20 cellular contexts compared by ENCODE assay signal in the genomic region with DNA sequence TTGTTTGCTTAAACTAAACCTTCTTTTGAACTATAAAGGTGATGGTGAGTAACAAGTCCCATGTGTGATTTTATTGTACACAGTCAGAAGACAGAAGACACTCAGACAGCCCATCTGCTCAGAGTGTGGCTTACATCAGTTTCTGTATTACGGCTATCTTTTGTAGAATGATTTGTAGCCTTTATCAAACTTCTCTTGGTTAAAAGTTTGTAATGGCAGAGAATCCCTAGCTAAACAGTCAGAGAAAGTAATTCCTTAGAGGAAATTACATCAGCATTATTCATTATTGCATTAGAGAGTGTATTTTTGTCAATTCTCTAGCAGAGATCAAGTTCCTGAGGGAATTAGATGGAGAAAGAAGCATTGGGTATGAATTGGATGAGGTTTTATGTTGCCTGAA.
DNase-seq lines count a peak whose midpoint lies in the region; ATAC-seq and TF ChIP-seq lines count a peak whose summit lies in the region.
"Had no signal": no experiment of that assay in that cellular context is flagged by ENCODE, and none has a peak within 500 bp of the region (broad histone marks: within the 10 kb centered on the region; RNA-seq: fewer than 3 reads in every experiment).

No MANE protein-coding gene starts in this region.

- H3K4me1 ChIP-seq in ascending aorta = peaks cover 0 to 5% of the 10 kb centered on the region in 2 donors
- H3K4me1 ChIP-seq in gastroesophageal sphincter = no peaks in the 10 kb centered on the region
- no peaks in the 10 kb centered on the region for H3K4me1 ChIP-seq in CD8-positive, alpha-beta T cell (ENCODE audit: insufficient read depth, low read length)
- H3K4me1 ChIP-seq: A549, BLaER1 had no signal

- H3K36me3 ChIP-seq in ascending aorta (no peaks in the 10 kb centered on the region), gastroesophageal sphincter (no peaks in the 10 kb centered on the region)
- H3K36me3 ChIP-seq in CD8-positive, alpha-beta T cell (ENCODE audit: insufficient read depth, low read length) = no peaks in the 10 kb centered on the region
- H3K36me3 ChIP-seq: BLaER1 had no signal

- TF ChIP-seq POLR2A in gastroesophageal sphincter (IDR thresholded peaks at IDR 0.05) = no peak

- TF ChIP-seq EP300 in gastroesophageal sphincter (IDR thresholded peaks at IDR 0.05) = no peak

- no peak overlapping the region for H3K27ac Mint-ChIP-seq in CD8-positive, alpha-beta T cell
- H3K27ac Mint-ChIP-seq: CD14-positive monocyte; CD8-positive, alpha-beta memory T cell; HFFc6; IgD-negative memory B cell had no signal

- POLR2A ChIA-PET in CD8-positive, alpha-beta T cell (lab: Charles Lee) = no interaction called here

- intact Hi-C loops in ascending aorta (cut with DNase I) (no loop called here), sciatic nerve (cut with DNase I) (no loop called here)
- intact Hi-C loops in CD8-positive, alpha-beta T cell (cut with DNase I, micrococcal nuclease) = no loop called here

- DNase-seq in NCI-H2171 treated with DMSO at 0.1 percent for 48 hours (lab: John Stamatoyannopoulos, UW) = peak; percentile 26
- no peak for DNase-seq in NCI-H2171 (lab: John Stamatoyannopoulos, UW)
- no peak for DNase-seq in ascending aorta (ENCODE audit: low spot score in 2 of 2)
- DNase-seq in sciatic nerve (ENCODE audit: low spot score) = no peak
- DNase-seq in CD8-positive, alpha-beta T cell = no peak
- no peak for DNase-seq in stimulated activated CD4-positive, alpha-beta T cell treated with anti-CD3 and anti-CD28 coated beads, Interleukin-4, amount 100 ng/mL, for 4 hours
- DNase-seq in HuH-7.5 (ENCODE audit: low spot score) = no peak
- DNase-seq: CD8-positive, alpha-beta memory T cell; COR-L47; DMS 273 treated with DMSO at 0.1 percent for 48 hours; GOT3; H7; HFFc6 had no signal

- H3K36me3 Mint-ChIP-seq in CD8-positive, alpha-beta T cell = no peaks in the 10 kb centered on the region
- H3K36me3 Mint-ChIP-seq: CD14-positive monocyte; CD8-positive, alpha-beta memory T cell; IgD-negative memory B cell had no signal

- WGBS in gastroesophageal sphincter (ENCODE audit: low coverage in 1 of 2), 2 donors = 36 to 60% methylated on average over 1 of the region's 1 CpG

- CTCF ChIA-PET in CD8-positive, alpha-beta T cell (lab: Charles Lee) = no interaction called here

- no peak overlapping the region for H3K4me3 Mint-ChIP-seq in CD8-positive, alpha-beta T cell
- H3K4me3 Mint-ChIP-seq: CD14-positive monocyte; CD8-positive, alpha-beta memory T cell; HFFc6; IgD-negative memory B cell had no signal

- H3K27me3 ChIP-seq in ascending aorta (no peaks in the 10 kb centered on the region), gastroesophageal sphincter (no peaks in the 10 kb centered on the region)
- H3K27me3 ChIP-seq in CD8-positive, alpha-beta T cell (ENCODE audit: insufficient read depth, low read length) = no peaks in the 10 kb centered on the region
- H3K27me3 ChIP-seq: BLaER1 had no signal

- no peaks in the 10 kb centered on the region for H3K27me3 Mint-ChIP-seq in CD8-positive, alpha-beta T cell (ENCODE audit: low read depth)
- H3K27me3 Mint-ChIP-seq: CD8-positive, alpha-beta memory T cell; IgD-negative memory B cell had no signal

- H3K9me3 ChIP-seq in ascending aorta (no peaks in the 10 kb centered on the region), gastroesophageal sphincter (no peaks in the 10 kb centered on the region)
- H3K9me3 ChIP-seq in CD8-positive, alpha-beta T cell (ENCODE audit: low read length) = no peaks in the 10 kb centered on the region
- H3K9me3 ChIP-seq: A549, BLaER1 had no signal

- peak overlapping the region; percentile 11 to 47 for H3K27ac ChIP-seq in ascending aorta
- no peak overlapping the region for H3K27ac ChIP-seq in gastroesophageal sphincter
- H3K27ac ChIP-seq in CD8-positive, alpha-beta T cell (ENCODE audit: low read depth, low read length) = no peak overlapping the region
- H3K27ac ChIP-seq: 22Rv1, A549, BLaER1 had no signal

- ATAC-seq in gastroesophageal sphincter = peak; percentile 34
- ATAC-seq in sciatic nerve = peak; percentile 57
- no peak for ATAC-seq in CD8-positive, alpha-beta T cell
- ATAC-seq: A549, HCT116 had no signal

- TF ChIP-seq CTCF in ascending aorta (IDR thresholded peaks at IDR 0.05) (no peak), gastroesophageal sphincter (IDR thresholded peaks at IDR 0.05) (no peak)
- TF ChIP-seq CTCF in CD8-positive, alpha-beta T cell (IDR thresholded peaks at IDR 0.05) = no peak

- H3K4me3 ChIP-seq in ascending aorta = no peak overlapping the region
- no peak overlapping the region for H3K4me3 ChIP-seq in gastroesophageal sphincter
- H3K4me3 ChIP-seq in CD8-positive, alpha-beta T cell (ENCODE audit: low read depth, low read length) = no peak overlapping the region
- H3K4me3 ChIP-seq: A549, BLaER1 had no signal

- H3K9me3 Mint-ChIP-seq in CD8-positive, alpha-beta T cell = no peaks in the 10 kb centered on the region
- H3K9me3 Mint-ChIP-seq: IgD-negative memory B cell had no signal

- no peaks in the 10 kb centered on the region for H3K4me1 Mint-ChIP-seq in CD8-positive, alpha-beta T cell (ENCODE audit: low read depth)
- H3K4me1 Mint-ChIP-seq: CD14-positive monocyte; CD8-positive, alpha-beta memory T cell; IgD-negative memory B cell had no signal

Comparison
In these comparisons a context has a peak if more than half of its experiments do, and no peak if none do; other contexts are left out.
1. H3K27ac ChIP-seq: peak in ascending aorta (2 of 2); none in gastroesophageal sphincter (0 of 4) and CD8-positive, alpha-beta T cell (single experiment).